Comparison of ENCODE assay signal across 14 cellular contexts in the genomic region with DNA sequence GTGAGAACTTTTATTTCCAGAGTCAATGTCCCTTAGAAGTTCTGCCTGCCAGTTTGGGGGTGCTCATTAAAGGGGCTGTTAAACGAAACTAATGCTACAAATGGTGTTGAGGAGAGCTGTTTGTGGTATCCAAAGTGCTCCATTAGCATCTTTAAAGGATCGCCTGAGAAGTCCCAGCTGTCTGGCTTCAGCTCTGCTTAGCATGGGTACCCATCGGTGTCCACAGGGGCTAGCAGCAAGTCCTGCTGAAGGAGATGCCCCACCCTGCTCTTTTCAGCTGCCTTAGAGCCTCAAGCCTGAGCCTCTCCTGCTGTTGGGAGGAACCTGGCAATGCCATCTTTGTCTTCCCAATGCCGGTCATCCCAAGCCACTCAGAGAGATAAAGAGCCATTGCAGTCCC.
"Had no signal": no experiment of that assay in that cellular context is flagged by ENCODE, and none has a peak within 500 bp of the region (broad histone marks: within the 10 kb centered on the region; RNA-seq: fewer than 3 reads in every experiment).

No MANE protein-coding gene starts in this region.

- H3K4me3 ChIP-seq: esophagus muscularis mucosa, lower lobe of right lung, skin epidermis, tibial artery had no signal

- DNase-seq: activated CD4-positive, alpha-beta T cell treated with anti-CD3 and anti-CD28 coated beads for 1 hour; activated CD4-positive, alpha-beta T cell treated with anti-CD3 and anti-CD28 coated beads, Interleukin-2, amount 50 U/mL, for 48 hours; activated CD8-positive, alpha-beta memory T cell treated with anti-CD3 and anti-CD28 coated beads, Interleukin-2, amount 10 ng/mL, durations not matched to agents 7 days and 5 days; activated gamma-delta T cell; activated naive CD8-positive, alpha-beta T cell treated with anti-CD3 and anti-CD28 coated beads for 36 hours; activated T-cell treated with anti-CD3 and anti-CD28 coated beads, Interleukin-2, amount 50 U/mL, for 4 hours; lower lobe of right lung; naive thymus-derived CD4-positive, alpha-beta T cell; stimulated activated CD4-positive, alpha-beta T cell treated with anti-CD3 and anti-CD28 coated beads, Interleukin-4, amount 100 ng/mL, for 4 hours; SW 1271; tibial artery had no signal

- ATAC-seq: activated CD8-positive, alpha-beta memory T cell treated with anti-CD3 and anti-CD28 coated beads, Interleukin-2, amount 10 ng/mL, durations not matched to agents 7 days and 5 days; activated T-cell treated with anti-CD3 and anti-CD28 coated beads, Interleukin-2, amount 50 U/mL, for 4 hours; lower lobe of right lung; naive thymus-derived CD4-positive, alpha-beta T cell had no signal

- H3K27me3 ChIP-seq: ascending aorta, esophagus muscularis mucosa, tibial artery had no signal

- H3K27ac ChIP-seq: esophagus muscularis mucosa, lower lobe of right lung, skin epidermis, tibial artery had no signal

- H3K9me3 ChIP-seq: ascending aorta, esophagus muscularis mucosa, lower lobe of right lung, tibial artery had no signal
